In the genomic region with DNA sequence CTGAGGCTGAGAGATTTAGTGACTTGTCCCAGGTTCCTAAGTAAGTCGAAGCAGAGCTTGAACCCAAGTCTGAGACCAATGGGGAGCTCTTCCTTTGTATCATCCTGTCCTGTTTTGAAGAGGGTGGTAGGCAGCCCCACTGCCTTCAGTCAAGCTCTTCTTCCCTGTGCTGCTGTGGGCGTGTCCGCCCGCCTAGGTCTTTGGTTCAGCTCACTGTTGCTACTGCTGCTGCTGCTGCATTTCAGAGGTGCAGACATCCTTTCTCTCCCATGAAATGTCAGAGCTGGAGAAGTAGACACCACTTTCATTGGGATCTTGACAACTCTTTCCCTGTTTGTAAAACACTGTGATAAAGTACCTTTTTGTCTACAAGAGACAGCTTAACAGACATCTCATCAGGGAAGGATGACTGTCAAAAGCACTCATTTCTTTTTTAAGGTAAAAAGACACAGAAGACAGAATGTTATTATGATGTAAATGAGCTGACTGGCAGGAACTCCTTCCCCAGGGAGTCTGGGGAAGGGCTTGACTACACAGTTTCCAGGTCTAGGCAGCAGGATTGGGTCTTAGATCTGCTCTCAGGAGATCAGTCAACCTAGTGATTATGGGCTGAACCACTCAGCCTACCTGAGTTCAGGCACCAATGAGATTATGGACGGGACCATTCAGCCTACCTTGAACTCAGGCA, we compare ENCODE assay signal across 1 cellular context.
TF ChIP-seq lines count a peak whose summit lies in the region.

No MANE protein-coding gene starts in this region.

TF ChIP-seq in K562, 482 proteins besides CTCF, POLR2A, EP300 and RAD21 (continued from another document):
- no peak for TF ChIP-seq CGGBP1 (CRISPR knock-in tag; IDR thresholded peaks at IDR 0.05)
- no peak for TF ChIP-seq ZNF384 (IDR thresholded peaks at IDR 0.05; ENCODE audit: low read depth, low read length)
- no peak for TF ChIP-seq ZNF165 (CRISPR knock-in tag; IDR thresholded peaks at IDR 0.05; ENCODE audit: borderline replicate concordance)
- TF ChIP-seq PHB (CRISPR knock-in tag; IDR thresholded peaks at IDR 0.05): no peak
- TF ChIP-seq SRSF9 (IDR thresholded peaks at IDR 0.05; ENCODE audit: borderline replicate concordance, low read depth, low read length): no peak
- TF ChIP-seq MEIS2 (IDR thresholded peaks at IDR 0.05; ENCODE audit: partially characterized antibody): peak; percentile 2
- no peak for TF ChIP-seq FOXJ3 (CRISPR knock-in tag; IDR thresholded peaks at IDR 0.05)
- no peak for TF ChIP-seq IFI16 (CRISPR knock-in tag; IDR thresholded peaks at IDR 0.05)
- no peak for TF ChIP-seq NKRF (IDR thresholded peaks at IDR 0.05; ENCODE audit: borderline replicate concordance)
- no peak for TF ChIP-seq ZBTB5 (IDR thresholded peaks at IDR 0.05)
- no peak for TF ChIP-seq SNIP1 (IDR thresholded peaks at IDR 0.05; ENCODE audit: low read depth)
- no peak for TF ChIP-seq IRF1 (CRISPR knock-in tag; IDR thresholded peaks at IDR 0.05; ENCODE audit: borderline replicate concordance)
- no peak for TF ChIP-seq GTF3C2 (IDR thresholded peaks at IDR 0.05; ENCODE audit: borderline replicate concordance, extremely low read depth, insufficient read length)
- TF ChIP-seq C11orf30 (IDR thresholded peaks at IDR 0.05; ENCODE audit: low read depth): peak; percentile 33; the same call in 1 of the 2 replicates
- no peak for TF ChIP-seq POLR2AphosphoS2 (IDR thresholded peaks at IDR 0.05; ENCODE audit: low read length)
